Comparison of ENCODE assay signal across 1 cellular context in the genomic region with DNA sequence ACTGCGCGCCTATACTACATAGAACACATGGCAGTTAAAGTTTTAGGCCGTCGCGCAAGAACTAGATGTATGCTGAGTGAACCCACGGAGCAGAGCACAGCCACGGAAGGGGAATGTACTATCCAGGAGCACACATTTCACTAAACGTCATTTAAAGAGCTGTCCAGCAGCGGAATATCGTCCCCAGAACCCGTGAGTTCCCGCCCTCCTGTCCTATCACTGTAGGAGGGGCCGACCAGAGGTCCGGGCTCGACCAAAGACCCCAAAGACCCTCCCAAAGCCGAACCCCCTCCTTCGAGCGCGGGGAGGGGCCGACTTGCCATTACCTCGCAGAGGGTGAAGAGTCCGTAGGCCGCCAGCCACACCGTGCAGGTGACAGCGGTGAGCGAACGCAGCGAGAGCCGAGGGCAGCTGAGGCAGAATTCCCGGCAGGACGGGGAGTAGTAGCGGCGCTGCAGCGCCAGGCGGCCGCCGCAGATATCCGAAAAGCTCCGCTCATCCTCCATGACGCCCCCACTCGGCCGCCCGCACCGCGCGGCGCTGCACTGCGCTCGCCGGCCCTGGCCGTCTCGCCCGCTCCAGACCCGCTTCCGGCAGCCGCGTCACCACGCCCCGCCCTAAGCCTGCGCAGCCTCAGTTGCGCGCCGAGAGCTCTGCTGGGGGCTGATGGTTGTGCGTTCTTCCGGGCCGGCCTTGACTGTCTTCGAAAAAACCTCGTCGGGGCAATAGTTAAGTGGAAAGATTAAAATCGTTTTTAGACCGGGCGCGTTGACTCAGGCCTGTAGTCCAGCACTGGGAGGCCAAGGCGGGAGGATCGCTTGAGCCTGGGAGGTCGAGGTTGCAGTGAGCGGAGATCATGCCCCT.
TF ChIP-seq lines count a peak whose summit lies in the region.

A gene with protein sequence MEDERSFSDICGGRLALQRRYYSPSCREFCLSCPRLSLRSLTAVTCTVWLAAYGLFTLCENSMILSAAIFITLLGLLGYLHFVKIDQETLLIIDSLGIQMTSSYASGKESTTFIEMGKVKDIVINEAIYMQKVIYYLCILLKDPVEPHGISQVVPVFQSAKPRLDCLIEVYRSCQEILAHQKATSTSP (minus strand): TSS at position 571 of the 864 bp plus-strand sequence. CDS start 65 bp downstream, at position 506.

TF ChIP-seq in WTC11, 78 proteins besides CTCF, POLR2A, EP300 and RAD21 (continued from another document):
- TF ChIP-seq, protein P1, sequence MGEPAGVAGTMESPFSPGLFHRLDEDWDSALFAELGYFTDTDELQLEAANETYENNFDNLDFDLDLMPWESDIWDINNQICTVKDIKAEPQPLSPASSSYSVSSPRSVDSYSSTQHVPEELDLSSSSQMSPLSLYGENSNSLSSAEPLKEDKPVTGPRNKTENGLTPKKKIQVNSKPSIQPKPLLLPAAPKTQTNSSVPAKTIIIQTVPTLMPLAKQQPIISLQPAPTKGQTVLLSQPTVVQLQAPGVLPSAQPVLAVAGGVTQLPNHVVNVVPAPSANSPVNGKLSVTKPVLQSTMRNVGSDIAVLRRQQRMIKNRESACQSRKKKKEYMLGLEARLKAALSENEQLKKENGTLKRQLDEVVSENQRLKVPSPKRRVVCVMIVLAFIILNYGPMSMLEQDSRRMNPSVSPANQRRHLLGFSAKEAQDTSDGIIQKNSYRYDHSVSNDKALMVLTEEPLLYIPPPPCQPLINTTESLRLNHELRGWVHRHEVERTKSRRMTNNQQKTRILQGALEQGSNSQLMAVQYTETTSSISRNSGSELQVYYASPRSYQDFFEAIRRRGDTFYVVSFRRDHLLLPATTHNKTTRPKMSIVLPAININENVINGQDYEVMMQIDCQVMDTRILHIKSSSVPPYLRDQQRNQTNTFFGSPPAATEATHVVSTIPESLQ (CRISPR knock-in tag; IDR thresholded peaks at IDR 0.05) = no peak
- TF ChIP-seq ESRRA (CRISPR knock-in tag; IDR thresholded peaks at IDR 0.05; ENCODE audit: borderline replicate concordance) = no peak
- TF ChIP-seq, protein P2, sequence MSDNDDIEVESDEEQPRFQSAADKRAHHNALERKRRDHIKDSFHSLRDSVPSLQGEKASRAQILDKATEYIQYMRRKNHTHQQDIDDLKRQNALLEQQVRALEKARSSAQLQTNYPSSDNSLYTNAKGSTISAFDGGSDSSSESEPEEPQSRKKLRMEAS (CRISPR knock-in tag; IDR thresholded peaks at IDR 0.05) = peak; percentile 54
- TF ChIP-seq, protein P3, sequence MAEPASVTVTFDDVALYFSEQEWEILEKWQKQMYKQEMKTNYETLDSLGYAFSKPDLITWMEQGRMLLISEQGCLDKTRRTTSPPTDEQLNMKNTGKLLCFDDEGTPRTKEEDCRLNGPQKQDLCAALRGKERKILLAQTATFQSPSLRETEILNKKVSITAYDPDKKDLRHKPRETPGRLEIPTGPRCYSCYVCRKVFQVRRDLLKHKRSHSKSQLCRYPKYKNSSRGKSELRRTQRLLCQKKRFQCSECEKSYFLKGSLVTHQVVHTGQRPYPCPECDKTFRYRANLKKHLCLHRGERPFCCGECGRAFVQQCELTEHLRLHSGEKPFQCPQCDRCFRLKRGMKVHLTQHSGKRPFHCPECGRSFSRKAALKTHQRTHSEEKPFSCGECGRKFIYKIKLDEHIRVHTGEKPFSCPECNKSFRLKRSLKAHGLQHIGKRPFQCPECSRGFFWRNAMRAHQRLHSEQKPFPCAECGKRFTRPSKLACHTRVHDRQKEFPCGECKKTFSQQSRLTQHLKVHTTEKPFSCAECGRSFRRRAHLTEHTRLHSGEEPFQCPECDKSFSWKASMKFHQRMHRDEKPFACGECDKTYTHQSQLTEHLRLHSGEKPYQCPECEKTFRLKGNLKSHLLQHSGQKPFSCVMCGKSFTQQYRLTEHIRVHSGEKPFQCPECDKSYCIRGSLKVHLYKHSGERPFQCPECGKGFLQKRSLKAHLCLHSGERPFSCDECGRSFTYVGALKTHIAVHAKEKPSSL (CRISPR knock-in tag; conservative IDR thresholded peaks at IDR 0.05) = no peak
- TF ChIP-seq, protein P4, sequence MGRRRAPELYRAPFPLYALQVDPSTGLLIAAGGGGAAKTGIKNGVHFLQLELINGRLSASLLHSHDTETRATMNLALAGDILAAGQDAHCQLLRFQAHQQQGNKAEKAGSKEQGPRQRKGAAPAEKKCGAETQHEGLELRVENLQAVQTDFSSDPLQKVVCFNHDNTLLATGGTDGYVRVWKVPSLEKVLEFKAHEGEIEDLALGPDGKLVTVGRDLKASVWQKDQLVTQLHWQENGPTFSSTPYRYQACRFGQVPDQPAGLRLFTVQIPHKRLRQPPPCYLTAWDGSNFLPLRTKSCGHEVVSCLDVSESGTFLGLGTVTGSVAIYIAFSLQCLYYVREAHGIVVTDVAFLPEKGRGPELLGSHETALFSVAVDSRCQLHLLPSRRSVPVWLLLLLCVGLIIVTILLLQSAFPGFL (CRISPR knock-in tag; IDR thresholded peaks at IDR 0.05; ENCODE audit: borderline replicate concordance) = no peak
- TF ChIP-seq SMAD3 (CRISPR knock-in tag; IDR thresholded peaks at IDR 0.05; ENCODE audit: borderline replicate concordance) = no peak
- peak; percentile 66; the same call in 1 of the 2 replicates for TF ChIP-seq FOXP1 (CRISPR knock-in tag; IDR thresholded peaks at IDR 0.05; ENCODE audit: borderline replicate concordance)
- TF ChIP-seq, protein P5, sequence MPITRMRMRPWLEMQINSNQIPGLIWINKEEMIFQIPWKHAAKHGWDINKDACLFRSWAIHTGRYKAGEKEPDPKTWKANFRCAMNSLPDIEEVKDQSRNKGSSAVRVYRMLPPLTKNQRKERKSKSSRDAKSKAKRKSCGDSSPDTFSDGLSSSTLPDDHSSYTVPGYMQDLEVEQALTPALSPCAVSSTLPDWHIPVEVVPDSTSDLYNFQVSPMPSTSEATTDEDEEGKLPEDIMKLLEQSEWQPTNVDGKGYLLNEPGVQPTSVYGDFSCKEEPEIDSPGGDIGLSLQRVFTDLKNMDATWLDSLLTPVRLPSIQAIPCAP (CRISPR knock-in tag; IDR thresholded peaks at IDR 0.05) = no peak
- TF ChIP-seq FOXK1 (CRISPR knock-in tag; IDR thresholded peaks at IDR 0.05) = no peak; the same call in 1 of the 2 replicates
- TF ChIP-seq ZNF416 (CRISPR knock-in tag; IDR thresholded peaks at IDR 0.05) = no peak
- TF ChIP-seq TCF7 (CRISPR knock-in tag; IDR thresholded peaks at IDR 0.05; ENCODE audit: low read depth) = no peak
- no peak for TF ChIP-seq GTF2I (CRISPR knock-in tag; conservative IDR thresholded peaks at IDR 0.05)
- TF ChIP-seq ELF4 (CRISPR knock-in tag; IDR thresholded peaks at IDR 0.05; ENCODE audit: low read depth) = no peak
- TF ChIP-seq, protein P6, sequence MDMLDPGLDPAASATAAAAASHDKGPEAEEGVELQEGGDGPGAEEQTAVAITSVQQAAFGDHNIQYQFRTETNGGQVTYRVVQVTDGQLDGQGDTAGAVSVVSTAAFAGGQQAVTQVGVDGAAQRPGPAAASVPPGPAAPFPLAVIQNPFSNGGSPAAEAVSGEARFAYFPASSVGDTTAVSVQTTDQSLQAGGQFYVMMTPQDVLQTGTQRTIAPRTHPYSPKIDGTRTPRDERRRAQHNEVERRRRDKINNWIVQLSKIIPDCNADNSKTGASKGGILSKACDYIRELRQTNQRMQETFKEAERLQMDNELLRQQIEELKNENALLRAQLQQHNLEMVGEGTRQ (CRISPR knock-in tag; IDR thresholded peaks at IDR 0.05) = no peak
- TF ChIP-seq RELA (CRISPR knock-in tag; IDR thresholded peaks at IDR 0.05; ENCODE audit: borderline replicate concordance) = no peak
- TF ChIP-seq CREB1 (CRISPR knock-in tag; IDR thresholded peaks at IDR 0.05) = no peak
- TF ChIP-seq ZNF423 (CRISPR knock-in tag; IDR thresholded peaks at IDR 0.05) = no peak
- no peak for TF ChIP-seq NFATC4 (CRISPR knock-in tag; IDR thresholded peaks at IDR 0.05)
- TF ChIP-seq, protein P7, sequence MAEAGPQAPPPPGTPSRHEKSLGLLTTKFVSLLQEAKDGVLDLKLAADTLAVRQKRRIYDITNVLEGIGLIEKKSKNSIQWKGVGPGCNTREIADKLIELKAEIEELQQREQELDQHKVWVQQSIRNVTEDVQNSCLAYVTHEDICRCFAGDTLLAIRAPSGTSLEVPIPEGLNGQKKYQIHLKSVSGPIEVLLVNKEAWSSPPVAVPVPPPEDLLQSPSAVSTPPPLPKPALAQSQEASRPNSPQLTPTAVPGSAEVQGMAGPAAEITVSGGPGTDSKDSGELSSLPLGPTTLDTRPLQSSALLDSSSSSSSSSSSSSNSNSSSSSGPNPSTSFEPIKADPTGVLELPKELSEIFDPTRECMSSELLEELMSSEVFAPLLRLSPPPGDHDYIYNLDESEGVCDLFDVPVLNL (CRISPR knock-in tag; IDR thresholded peaks at IDR 0.05; ENCODE audit: borderline replicate concordance, low read depth) = no peak
- no peak for TF ChIP-seq PRRX2 (CRISPR knock-in tag; IDR thresholded peaks at IDR 0.05)
- TF ChIP-seq ZNF671 (CRISPR knock-in tag; IDR thresholded peaks at IDR 0.05) = no peak
- no peak for TF ChIP-seq TP53 (CRISPR knock-in tag; IDR thresholded peaks at IDR 0.05)
- no peak for TF ChIP-seq MXD4 (CRISPR knock-in tag; IDR thresholded peaks at IDR 0.05; ENCODE audit: borderline replicate concordance)
- TF ChIP-seq ZBTB21 (CRISPR knock-in tag; IDR thresholded peaks at IDR 0.05; ENCODE audit: borderline replicate concordance) = peak; percentile 72; the same call in 1 of the 2 replicates
- peak; percentile 75 for TF ChIP-seq SP1 (CRISPR knock-in tag; conservative IDR thresholded peaks at IDR 0.05)
- peak; percentile 17; the same call in 1 of the 2 replicates for TF ChIP-seq ZNF232 (CRISPR knock-in tag; IDR thresholded peaks at IDR 0.05)
- no peak for TF ChIP-seq MYBL2 (CRISPR knock-in tag; IDR thresholded peaks at IDR 0.05)
- TF ChIP-seq ZNF219 (CRISPR knock-in tag; IDR thresholded peaks at IDR 0.05; ENCODE audit: borderline replicate concordance) = no peak
- no peak; the same call in 1 of the 2 replicates for TF ChIP-seq GABPB1 (CRISPR knock-in tag; IDR thresholded peaks at IDR 0.05)
- no peak for TF ChIP-seq NR3C1 (CRISPR knock-in tag; conservative IDR thresholded peaks at IDR 0.05; ENCODE audit: low read depth)
- no peak for TF ChIP-seq SOX15 (CRISPR knock-in tag; IDR thresholded peaks at IDR 0.05)
